ENCODE assay signal across 16 cellular contexts in genomic region chr4:156158747-156159146, GRCh38.
DNase-seq lines count a peak whose midpoint lies in the region; ATAC-seq, FAIRE-seq and TF ChIP-seq lines count a peak whose summit lies in the region.
"Had no signal": no experiment of that assay in that cellular context is flagged by ENCODE, and none has a peak within 500 bp of the region (broad histone marks: within the 10 kb centered on the region; RNA-seq: fewer than 3 reads in every experiment).

No MANE protein-coding gene starts in this region.

- TF ChIP-seq CTCF in glutamatergic neuron (IDR thresholded peaks at IDR 0.05; ENCODE audit: partially characterized antibody, unreplicated experiment) = no peak

- no peaks in the 10 kb centered on the region for H3K27me3 Mint-ChIP-seq in glutamatergic neuron (ENCODE audit: unreplicated experiment)
- H3K27me3 Mint-ChIP-seq: stimulated activated memory B cell treated with anti-CD40 and anti-IgM and Interleukin-4, amounts not matched to agents 10 μg/mL and 1 μg/mL and 100 μg/mL, for 72 hours had no signal

- DNase-seq in GM12891 (ENCODE audit: insufficient read length, low spot score) (no peak), glutamatergic neuron (no peak), iPS-NIHi7 (ENCODE audit: extremely low spot score) (no peak), medulla oblongata (ENCODE audit: extremely low spot score) (no peak)
- DNase-seq in stimulated activated CD4-positive, alpha-beta T cell treated with anti-CD3 and anti-CD28 coated beads, Interleukin-2, amount 100 ng/mL, for 48 hours = no peak
- DNase-seq: ACHN, activated gamma-delta T cell, cortex of kidney, NCI-H2081, NCI-H774, upper lobe of right lung had no signal

- peak; percentile 96 for ATAC-seq in GM19351 (IDR thresholded peaks at IDR 0.05; ENCODE audit: unreplicated experiment)
- ATAC-seq in HG02588 (IDR thresholded peaks at IDR 0.05; ENCODE audit: unreplicated experiment) = peak; percentile 79
- peak; percentile 71 for ATAC-seq in HG03439 (IDR thresholded peaks at IDR 0.05; ENCODE audit: unreplicated experiment)
- ATAC-seq: stimulated activated memory B cell treated with anti-CD40 and anti-IgM and Interleukin-4, amounts not matched to agents 10 μg/mL and 1 μg/mL and 100 μg/mL, for 72 hours; upper lobe of right lung had no signal

- no peaks in the 10 kb centered on the region for H3K36me3 Mint-ChIP-seq in glutamatergic neuron (ENCODE audit: unreplicated experiment)
- H3K36me3 Mint-ChIP-seq: stimulated activated memory B cell treated with anti-CD40 and anti-IgM and Interleukin-4, amounts not matched to agents 10 μg/mL and 1 μg/mL and 100 μg/mL, for 72 hours had no signal

- H3K9me3 Mint-ChIP-seq in glutamatergic neuron (ENCODE audit: unreplicated experiment) = no peaks in the 10 kb centered on the region
- H3K9me3 Mint-ChIP-seq: stimulated activated memory B cell treated with anti-CD40 and anti-IgM and Interleukin-4, amounts not matched to agents 10 μg/mL and 1 μg/mL and 100 μg/mL, for 72 hours had no signal

- H3K4me3 Mint-ChIP-seq in glutamatergic neuron (ENCODE audit: unreplicated experiment) = no peak overlapping the region
- H3K4me3 Mint-ChIP-seq: stimulated activated memory B cell treated with anti-CD40 and anti-IgM and Interleukin-4, amounts not matched to agents 10 μg/mL and 1 μg/mL and 100 μg/mL, for 72 hours had no signal

- no peak for TF ChIP-seq POLR2A in GM12891 (IDR thresholded peaks at IDR 0.05; ENCODE audit: low read depth, low read length)

- H3K27ac Mint-ChIP-seq in glutamatergic neuron (ENCODE audit: unreplicated experiment) = no peak overlapping the region
- H3K27ac Mint-ChIP-seq: stimulated activated memory B cell treated with anti-CD40 and anti-IgM and Interleukin-4, amounts not matched to agents 10 μg/mL and 1 μg/mL and 100 μg/mL, for 72 hours had no signal

- FAIRE-seq in GM12891 (lab: Jason Lieb, UNC) = no peak
- FAIRE-seq: keratinocyte had no signal

- no peaks in the 10 kb centered on the region for H3K4me1 Mint-ChIP-seq in glutamatergic neuron (ENCODE audit: low read depth, unreplicated experiment)
- H3K4me1 Mint-ChIP-seq: stimulated activated memory B cell treated with anti-CD40 and anti-IgM and Interleukin-4, amounts not matched to agents 10 μg/mL and 1 μg/mL and 100 μg/mL, for 72 hours had no signal

TF ChIP-seq in GM12891, 5 proteins besides CTCF, POLR2A, EP300 and RAD21:
- no peak for TF ChIP-seq POLR2AphosphoS5 (IDR thresholded peaks at IDR 0.05; ENCODE audit: low read depth, low read length)
- TF ChIP-seq SPI1 (IDR thresholded peaks at IDR 0.05; ENCODE audit: low read depth, low read length) = peak; percentile 89
TF ChIP-seq in GM12891: peak in this region for 1.
